In the genomic region with DNA sequence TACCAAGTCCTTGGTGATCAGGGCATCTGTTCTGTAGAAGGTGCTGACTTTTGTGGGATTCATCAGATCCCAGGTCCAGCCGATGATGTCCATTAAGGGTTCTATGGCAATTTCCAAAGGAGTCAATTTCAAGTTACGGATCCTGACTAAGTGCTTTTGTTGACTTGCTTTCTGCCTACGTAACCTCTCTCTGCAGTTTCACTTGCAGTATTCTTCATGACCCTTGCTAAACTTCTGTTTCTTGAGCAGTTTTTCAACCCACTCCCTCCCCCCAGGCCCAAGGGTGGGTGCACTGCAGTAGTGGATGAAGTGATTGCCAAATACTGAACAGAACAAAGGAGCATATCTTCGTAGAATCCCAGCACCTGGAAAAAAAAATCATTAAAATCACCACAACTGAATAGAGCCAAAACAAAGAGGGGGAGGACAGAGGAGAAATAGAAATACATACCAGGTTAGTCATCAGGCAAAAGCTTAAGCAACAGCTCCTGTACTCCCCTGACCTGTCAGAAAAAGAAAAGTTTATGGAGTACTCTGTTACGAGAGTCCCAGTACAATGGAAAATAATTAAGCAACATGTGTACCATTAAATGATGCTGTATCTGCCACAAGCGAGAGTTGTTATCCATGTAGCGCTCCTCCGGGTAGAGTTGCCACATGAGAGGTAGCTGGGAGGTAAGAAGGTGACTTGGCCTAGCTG, we compare ENCODE assay signal across 12 cellular contexts. TPM values are rescaled to one million over a fixed set of nuclear protein-coding genes. Genes with fewer than 3 reads are reported as not detected.
DNase-seq lines count a peak whose midpoint lies in the region; ATAC-seq lines count a peak whose summit lies in the region.
"Had no signal": no experiment of that assay in that cellular context is flagged by ENCODE, and none has a peak within 500 bp of the region (broad histone marks: within the 10 kb centered on the region; RNA-seq: fewer than 3 reads in every experiment).

No MANE protein-coding gene starts in this region.

- H2AFZ ChIP-seq in GM23248, result no peak overlapping the region
- no peak overlapping the region for H2AFZ ChIP-seq in mesenchymal stem cell (ENCODE audit: low read depth, low read length)

- no peak overlapping the region for H3K4ac ChIP-seq in mesenchymal stem cell (ENCODE audit: low read depth in 1 of 2, low read length in 2 of 2)

- no peak overlapping the region for H2BK120ac ChIP-seq in mesenchymal stem cell (ENCODE audit: low read depth, low read length)

- ATAC-seq in HG03439 (IDR thresholded peaks at IDR 0.05; ENCODE audit: unreplicated experiment), result no peak
- ATAC-seq: activated CD8-positive, alpha-beta memory T cell treated with anti-CD3 and anti-CD28 coated beads, Interleukin-2, amount 10 ng/mL, durations not matched to agents 7 days and 5 days; natural killer cell treated with Interleukin-12 subunit alpha and Interleukin-12 subunit beta and Interleukin-15 and Interleukin-18, amount 100 ng/mL, for 72 hours; stimulated activated effector memory CD8-positive, alpha-beta T cell treated with anti-CD3 and anti-CD28 coated beads, Interleukin-12 subunit alpha, Interleukin-12 subunit beta, amount 100 ng/mL, for 72 hours had no signal

- H3K9me3 ChIP-seq in GM23248 (ENCODE audit: low read depth) (no peaks in the 10 kb centered on the region), mesenchymal stem cell (ENCODE audit: control insufficient read depth, low read length) (no peaks in the 10 kb centered on the region)

- H3K4me1 ChIP-seq in GM23248 (ENCODE audit: insufficient read depth), result peaks cover 32% of the 10 kb centered on the region
- peaks cover 8% of the 10 kb centered on the region for H3K4me1 ChIP-seq in mesenchymal stem cell (ENCODE audit: control insufficient read depth, insufficient read depth, low read depth, low read length)

- no peaks in the 10 kb centered on the region for H4K20me1 ChIP-seq in GM23248 (ENCODE audit: insufficient read depth)

- no peak overlapping the region for H4K91ac ChIP-seq in mesenchymal stem cell (ENCODE audit: low read length)

- H3K27me3 ChIP-seq in GM23248 (replicated peaks; ENCODE audit: insufficient read depth) (no peaks in the 10 kb centered on the region), mesenchymal stem cell (ENCODE audit: control insufficient read depth in 1 of 2, insufficient read depth in 1 of 2, low read length in 2 of 2) (no peaks in the 10 kb centered on the region)

- WGBS in GM23248 (ENCODE audit: low coverage in 1 of 2, low lambda C conversion rate in 2 of 2, missing lambda C conversion rate in 2 of 2), 2 experiments, result 67% methylated on average over 8 of the region's 8 CpGs
- 97% methylated on average over 6 of the region's 8 CpGs for WGBS in mesenchymal stem cell

- H4K8ac ChIP-seq in mesenchymal stem cell (ENCODE audit: low read length), result no peak overlapping the region

- peaks cover 46% of the 10 kb centered on the region for H3K79me2 ChIP-seq in GM23248 (ENCODE audit: insufficient read depth)

- in situ Hi-C loops in GM23248 (cut with MboI), result loop anchor here (10.0 kb wide), 1 partner anchor 80 kb away; no protein-coding TSS in a partner anchor

- H3K9ac ChIP-seq in GM23248 (no peak overlapping the region), mesenchymal stem cell (ENCODE audit: low read length) (no peak overlapping the region)

- H2AK5ac ChIP-seq in mesenchymal stem cell (ENCODE audit: low read length, severe bottlenecking), result no peak overlapping the region

- H3K4me2 ChIP-seq in GM23248 (ENCODE audit: unreplicated experiment) (no peak overlapping the region), mesenchymal stem cell (ENCODE audit: low read length, poor library complexity, severe bottlenecking) (peak overlapping the region; percentile 39)

- H2BK15ac ChIP-seq in mesenchymal stem cell (ENCODE audit: low read depth, poor library complexity, severe bottlenecking), result no peak overlapping the region

- H3K14ac ChIP-seq in mesenchymal stem cell (ENCODE audit: low read length in 2 of 2), result no peak overlapping the region

- H3K27ac ChIP-seq in GM23248, result peak overlapping the region; percentile 51
- H3K27ac ChIP-seq in mesenchymal stem cell (ENCODE audit: low read length, poor library complexity, severe bottlenecking), result peak overlapping the region; percentile 38

- peak; percentile 68 for DNase-seq in GM23248
- DNase-seq in astrocyte of the hippocampus (ENCODE audit: low read depth, low spot score), result peak; percentile 53
- peak; percentile 43 for DNase-seq in mesenchymal stem cell
- no peak for DNase-seq in NCI-H82 (lab: John Stamatoyannopoulos, UW)
- DNase-seq in LoVo (ENCODE audit: low spot score), result no peak
- DNase-seq: activated CD8-positive, alpha-beta memory T cell treated with anti-CD3 and anti-CD28 coated beads, Interleukin-2, amount 10 ng/mL, durations not matched to agents 7 days and 5 days; Calu3; NCI-H1694; stimulated activated CD4-positive, alpha-beta T cell treated with anti-CD3 and anti-CD28 coated beads, Interleukin-15, amount 100 ng/mL, for 24 hours had no signal

- H3K18ac ChIP-seq in mesenchymal stem cell (ENCODE audit: low read depth in 1 of 2, low read length in 2 of 2), result no peak overlapping the region

- no peak overlapping the region for H2BK5ac ChIP-seq in mesenchymal stem cell (ENCODE audit: low read depth, low read length, poor library complexity, severe bottlenecking)

- H3K36me3 ChIP-seq in GM23248 (ENCODE audit: low read depth) (no peaks in the 10 kb centered on the region), mesenchymal stem cell (ENCODE audit: control insufficient read depth in 1 of 2, insufficient read depth in 2 of 2, low read depth in 1 of 2, low read length in 2 of 2) (peaks cover 0 to 16% of the 10 kb centered on the region in 2 experiments)

- H3K79me1 ChIP-seq in mesenchymal stem cell (replicated peaks; ENCODE audit: low read length, poor library complexity, severe bottlenecking), result peaks cover 4% of the 10 kb centered on the region

- peaks cover 16% of the 10 kb centered on the region; the same call in 1 of the 2 replicates for H3F3A ChIP-seq in GM23248 (ENCODE audit: insufficient read depth)

- H3K23ac ChIP-seq in mesenchymal stem cell (ENCODE audit: low read length in 2 of 2), result no peak overlapping the region

- H2BK12ac ChIP-seq in mesenchymal stem cell (ENCODE audit: low read length in 2 of 2), result no peak overlapping the region

- H3K4me3 ChIP-seq in GM23248 (peak overlapping the region; percentile 57), mesenchymal stem cell (ENCODE audit: insufficient read depth in 1 of 2, low read depth in 1 of 2, low read length in 2 of 2) (no peak overlapping the region)

- no peaks in the 10 kb centered on the region for H3K9me2 ChIP-seq in GM23248 (ENCODE audit: insufficient read depth)

RNA-seq across cellular contexts. Expression of gene CMC4, which starts 5.8 kb away (rescaled TPM):
- total RNA-seq in GM23248 (2014; rRNA removed; shearing (Covaris generic)), result 11.8 and 19.7 TPM in 2 replicates
- polyA plus RNA-seq in GM23248 (2016; fragmentation: Nextera tagmentation; extraction: Ambion mirVana), result 20.1 and 20.2 TPM in 2 replicates
- 11.4 TPM for polyA plus RNA-seq in mesenchymal stem cell (2013, experiment 1 of 2)
- 10.1 TPM for polyA plus RNA-seq in mesenchymal stem cell (2013, experiment 2 of 2)

RNA-seq across cellular contexts. Expression of gene MTCP1, which starts 5.8 kb away (rescaled TPM):
- 1.8 and 6.3 TPM in 2 replicates for total RNA-seq in GM23248 (2014; rRNA removed; shearing (Covaris generic))
- 23.5 and 25.8 TPM in 2 replicates for polyA plus RNA-seq in GM23248 (2016; fragmentation: Nextera tagmentation; extraction: Ambion mirVana)
- polyA plus RNA-seq in mesenchymal stem cell (2013, experiment 1 of 2), result 25.4 TPM
- 30.2 TPM for polyA plus RNA-seq in mesenchymal stem cell (2013, experiment 2 of 2)

RNA-seq across cellular contexts. Expression of gene BRCC3, which starts 6.1 kb away (rescaled TPM):
- total RNA-seq in GM23248 (2014; rRNA removed; shearing (Covaris generic)), result 8.1 and 10.4 TPM in 2 replicates
- 27.1 and 27.7 TPM in 2 replicates for polyA plus RNA-seq in GM23248 (2016; fragmentation: Nextera tagmentation; extraction: Ambion mirVana)
- polyA plus RNA-seq in mesenchymal stem cell (2013, experiment 1 of 2), result 15.3 TPM
- polyA plus RNA-seq in mesenchymal stem cell (2013, experiment 2 of 2), result 15.0 TPM

RNA-seq across cellular contexts. Expression of gene FUNDC2, which starts 38.5 kb away (rescaled TPM):
- 35.2 and 41.0 TPM in 2 replicates for total RNA-seq in GM23248 (2014; rRNA removed; shearing (Covaris generic))
- 84.9 and 86.9 TPM in 2 replicates for polyA plus RNA-seq in GM23248 (2016; fragmentation: Nextera tagmentation; extraction: Ambion mirVana)
- polyA plus RNA-seq in mesenchymal stem cell (2013, experiment 1 of 2), result 39.3 TPM
- 39.5 TPM for polyA plus RNA-seq in mesenchymal stem cell (2013, experiment 2 of 2)

RNA-seq across cellular contexts. Expression of gene F8, which starts 42.7 kb away (rescaled TPM):
- 1.6 and 4.1 TPM in 2 replicates for total RNA-seq in GM23248 (2014; rRNA removed; shearing (Covaris generic))
- 5.5 and 6.9 TPM in 2 replicates for polyA plus RNA-seq in GM23248 (2016; fragmentation: Nextera tagmentation; extraction: Ambion mirVana)
- 0.62 TPM for polyA plus RNA-seq in mesenchymal stem cell (2013, experiment 1 of 2)
- 0.73 TPM for polyA plus RNA-seq in mesenchymal stem cell (2013, experiment 2 of 2)

Comparison
In these comparisons a context has a peak if more than half of its experiments do, and no peak if none do; other contexts are left out.
1. DNase-seq: peak in GM23248 (single experiment), astrocyte of the hippocampus (single experiment) and mesenchymal stem cell (single experiment); none in NCI-H82 (single experiment) and LoVo (single experiment).